ENCODE assay signal across 25 cellular contexts in the genomic region with DNA sequence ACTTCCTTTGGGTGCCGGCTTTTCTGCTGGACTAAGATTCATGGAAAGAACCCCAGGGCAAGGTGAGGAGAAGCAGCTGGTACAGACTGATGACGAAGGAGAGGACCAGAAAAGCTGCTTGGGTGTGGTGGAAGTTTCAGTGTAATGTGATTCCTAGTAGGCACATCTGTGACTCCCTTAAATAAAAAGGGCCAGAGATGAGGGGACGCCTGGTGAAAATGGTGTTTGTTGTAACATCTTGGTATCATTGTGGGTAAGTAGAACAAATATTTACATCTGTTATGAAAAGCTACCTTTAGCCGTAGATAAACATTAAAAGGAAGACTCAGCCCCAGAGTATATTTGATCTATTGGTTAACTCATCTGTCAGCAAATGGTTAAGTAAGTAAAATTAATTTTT.
DNase-seq lines count a peak whose midpoint lies in the region; ATAC-seq and TF ChIP-seq lines count a peak whose summit lies in the region.
"Had no signal": no experiment of that assay in that cellular context is flagged by ENCODE, and none has a peak within 500 bp of the region (broad histone marks: within the 10 kb centered on the region; RNA-seq: fewer than 3 reads in every experiment).

No MANE protein-coding gene starts in this region.

- no peak overlapping the region for H3K4me3 ChIP-seq in epithelial cell of esophagus (ENCODE audit: low read length)
- H3K4me3 ChIP-seq: esophagus muscularis mucosa, heart left ventricle, left ventricle myocardium inferior, neural progenitor cell had no signal

- TF ChIP-seq CTCF in epithelial cell of esophagus (IDR thresholded peaks at IDR 0.05; ENCODE audit: insufficient read depth, low read depth, low read length, missing control alignments) = no peak

- DNase-seq in NCI-H1092 treated with DMSO at 0.1 percent for 48 hours (lab: John Stamatoyannopoulos, UW) = peak; percentile 13
- no peak for DNase-seq in NCI-H1092 (lab: John Stamatoyannopoulos, UW)
- DNase-seq in NCI-H1417 treated with DMSO at 0.1 percent for 48 hours (lab: John Stamatoyannopoulos, UW) = peak; percentile 1
- DNase-seq in NCI-H69 (lab: John Stamatoyannopoulos, UW) = peak; percentile 95
- peak; percentile 16 for DNase-seq in epithelial cell of esophagus (ENCODE audit: low read depth)
- DNase-seq in glomerular visceral epithelial cell (ENCODE audit: extremely low spot score) = no peak
- DNase-seq in stimulated activated CD4-positive, alpha-beta T cell treated with anti-CD3 and anti-CD28 coated beads, Interleukin-4, amount 100 ng/mL, for 1 hour = no peak
- DNase-seq: 8988T; activated CD4-positive, alpha-beta T cell treated with anti-CD3 and anti-CD28 coated beads, Interleukin-2, amount 50 U/mL, for 4 hours; activated CD8-positive, alpha-beta memory T cell treated with anti-CD3 and anti-CD28 coated beads, Interleukin-2, amount 50 U/mL, for 48 hours; activated naive CD4-positive, alpha-beta T cell treated with anti-CD3 and anti-CD28 coated beads, Interleukin-2, amount 10 ng/mL, durations not matched to agents 7 days and 5 days; C1 segment of cervical spinal cord; Calu3; dermis blood vessel endothelial cell; foreskin fibroblast; heart left ventricle; left ventricle myocardium inferior; NCI-H1105 treated with DMSO at 0.1 percent for 48 hours; NCI-H82; retina; stimulated activated naive B cell treated with anti-CD40 and anti-IgM and Interleukin-4, amounts not matched to agents 10 μg/mL and 1 μg/mL and 100 μg/mL, for 72 hours; substantia nigra had no signal

- ATAC-seq in GM18873 (IDR thresholded peaks at IDR 0.05; ENCODE audit: low FRiP score, unreplicated experiment) = no peak
- ATAC-seq: heart left ventricle; stimulated activated naive B cell treated with anti-CD40 and anti-IgM and Interleukin-4, amounts not matched to agents 10 μg/mL and 1 μg/mL and 100 μg/mL, for 72 hours had no signal

Comparison
In these comparisons a context has a peak if more than half of its experiments do, and no peak if none do; other contexts are left out.
1. DNase-seq: peak in NCI-H1092 treated with DMSO at 0.1 percent for 48 hours (single experiment), NCI-H1417 treated with DMSO at 0.1 percent for 48 hours (single experiment), NCI-H69 (single experiment) and epithelial cell of esophagus (single experiment); none in NCI-H1092 (single experiment), glomerular visceral epithelial cell (single experiment) and stimulated activated CD4-positive, alpha-beta T cell treated with anti-CD3 and anti-CD28 coated beads, Interleukin-4, amount 100 ng/mL, for 1 hour (single experiment).